Comparison of ENCODE assay signal across 17 cellular contexts in the genomic region with DNA sequence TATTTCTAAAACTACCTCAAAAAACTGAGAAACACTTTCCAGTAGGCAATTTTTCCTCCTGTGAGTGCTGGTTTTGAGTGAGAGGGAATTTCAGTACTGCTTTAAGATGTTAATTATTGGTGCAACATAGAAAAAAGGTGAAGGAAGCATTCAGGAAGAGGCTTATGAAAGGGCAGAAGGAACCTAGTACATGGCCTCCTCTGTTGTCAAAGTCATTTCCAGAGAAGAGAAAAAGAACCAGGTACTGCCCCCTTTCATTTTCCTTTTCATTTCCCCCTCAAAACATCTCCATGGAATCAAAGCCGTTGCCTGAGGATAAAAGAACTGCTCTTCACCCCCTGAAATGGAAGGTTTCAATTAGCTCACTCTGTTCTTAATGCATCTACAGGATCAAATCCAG. TPM values are rescaled to one million over a fixed set of nuclear protein-coding genes. Genes with fewer than 3 reads are reported as not detected.
DNase-seq lines count a peak whose midpoint lies in the region; ATAC-seq, FAIRE-seq and TF ChIP-seq lines count a peak whose summit lies in the region.
"Had no signal": no experiment of that assay in that cellular context is flagged by ENCODE, and none has a peak within 500 bp of the region (broad histone marks: within the 10 kb centered on the region; RNA-seq: fewer than 3 reads in every experiment).

No MANE protein-coding gene starts in this region.

- H3K36me3 ChIP-seq in right atrium auricular region (peaks cover 7% of the 10 kb centered on the region), hepatocyte (replicated peaks; ENCODE audit: insufficient read depth, low read depth) (peaks cover 4% of the 10 kb centered on the region), upper lobe of right lung (peaks cover 30% of the 10 kb centered on the region)

- TF ChIP-seq CTCF in right atrium auricular region (IDR thresholded peaks at IDR 0.05): no peak
- no peak for TF ChIP-seq CTCF in HL-60 (IDR thresholded peaks at IDR 0.05; ENCODE audit: insufficient read depth, low read length)
- TF ChIP-seq CTCF in hepatocyte (IDR thresholded peaks at IDR 0.05; ENCODE audit: poor library complexity): no peak
- TF ChIP-seq CTCF in upper lobe of right lung (IDR thresholded peaks at IDR 0.05): no peak

- DNase-seq in right atrium auricular region (ENCODE audit: low spot score) (no peak), left ventricle myocardium superior (no peak), HL-60 (ENCODE audit: low read depth in 1 of 2, low spot score in 1 of 2) (no peak), hepatocyte (ENCODE audit: low spot score) (no peak), upper lobe of right lung (no peak), HTR-8/SVneo (ENCODE audit: insufficient read length, low spot score) (no peak), ureter (ENCODE audit: low spot score) (no peak)
- DNase-seq: activated naive CD4-positive, alpha-beta T cell treated with anti-CD3 and anti-CD28 coated beads, Interleukin-2, amount 10 ng/mL, durations not matched to agents 7 days and 5 days; AML-193; cerebellar nuclear complex; immature natural killer cell; naive B cell; NCI-H1436; NK-92 treated with Interleukin-12 subunit alpha and Interleukin-12 subunit beta, amount 100 ng/mL, for 24 hours had no signal

- H3K9me3 ChIP-seq in right atrium auricular region: no peaks in the 10 kb centered on the region
- no peaks in the 10 kb centered on the region for H3K9me3 ChIP-seq in hepatocyte (ENCODE audit: low read depth)
- no peaks in the 10 kb centered on the region for H3K9me3 ChIP-seq in upper lobe of right lung

- ATAC-seq in left ventricle myocardium superior (no peak), upper lobe of right lung (no peak), GM21515 (IDR thresholded peaks at IDR 0.05; ENCODE audit: unreplicated experiment) (no peak)

- no peaks in the 10 kb centered on the region for H4K20me1 ChIP-seq in hepatocyte (ENCODE audit: insufficient read depth, poor library complexity, severe bottlenecking)

- H3K27ac ChIP-seq in right atrium auricular region (peak overlapping the region; percentile 75 to 85), HL-60 (replicated peaks) (peak overlapping the region; percentile 23; the same call in 1 of the 2 replicates), hepatocyte (peak overlapping the region; percentile 47), upper lobe of right lung (peak overlapping the region; percentile 52)

- no peaks in the 10 kb centered on the region for H3K79me2 ChIP-seq in hepatocyte

- no peaks in the 10 kb centered on the region for H3K9me2 ChIP-seq in hepatocyte (replicated peaks; ENCODE audit: insufficient read depth)

- H2AFZ ChIP-seq in hepatocyte: no peak overlapping the region

- H3K4me3 ChIP-seq in right atrium auricular region: no peak overlapping the region
- no peak overlapping the region for H3K4me3 ChIP-seq in HL-60 (replicated peaks; ENCODE audit: insufficient read depth, low read length)
- H3K4me3 ChIP-seq in hepatocyte: no peak overlapping the region
- no peak overlapping the region for H3K4me3 ChIP-seq in upper lobe of right lung

- intact Hi-C loops in left ventricle myocardium superior (cut with micrococcal nuclease): no loop called here
- intact Hi-C loops in upper lobe of right lung (cut with DNase I): no loop called here

- H3K4me2 ChIP-seq in hepatocyte: no peak overlapping the region

- H3K27me3 ChIP-seq in right atrium auricular region: no peaks in the 10 kb centered on the region
- no peaks in the 10 kb centered on the region for H3K27me3 ChIP-seq in HL-60 (ENCODE audit: insufficient read depth, poor library complexity, severe bottlenecking)
- H3K27me3 ChIP-seq in hepatocyte: no peaks in the 10 kb centered on the region
- no peaks in the 10 kb centered on the region for H3K27me3 ChIP-seq in upper lobe of right lung

- H3K4me1 ChIP-seq in right atrium auricular region (peaks cover 0 to 46% of the 10 kb centered on the region in 2 donors), hepatocyte (ENCODE audit: insufficient read depth) (no peaks in the 10 kb centered on the region), upper lobe of right lung (peaks cover 18% of the 10 kb centered on the region)

- FAIRE-seq in HTR-8/SVneo (lab: Jason Lieb, UNC): no peak

- 84% methylated on average over 1 of the region's 1 CpG for WGBS in hepatocyte (ENCODE audit: low lambda C conversion rate, missing lambda C conversion rate)

RNA-seq across cellular contexts. Expression of gene RARRES1, which starts 19.8 kb away (rescaled TPM):
- total RNA-seq in right atrium auricular region (100 to 1,000 TPM in 1 of 2 donors, 10 to 100 TPM in 1; 10.0 to 291 TPM), left ventricle myocardium superior (14.6 TPM), hepatocyte (73.1 and 90.3 TPM in 2 replicates), upper lobe of right lung (41.5 TPM), ureter (48.5 TPM)
- polyA plus RNA-seq in hepatocyte: 36.9 and 40.7 TPM in 2 replicates
- total RNA-seq: Daoy, HT1080 had no signal
- polyA plus RNA-seq: immature natural killer cell had no signal

RNA-seq across cellular contexts. Expression of gene LXN, which starts 40.0 kb away (rescaled TPM):
- total RNA-seq in right atrium auricular region (10 to 100 TPM in 1 of 2 donors, 1 to 10 TPM in 1; 7.3 to 20.5 TPM), left ventricle myocardium superior (3.3 TPM), hepatocyte (19.6 and 26.6 TPM in 2 replicates), upper lobe of right lung (20.9 TPM), ureter (18.2 TPM)
- 21.3 and 24.8 TPM in 2 replicates for polyA plus RNA-seq in hepatocyte
- total RNA-seq: Daoy, HT1080 had no signal

Comparison
In these comparisons a context has a peak if more than half of its experiments do, and no peak if none do; other contexts are left out.
1. H3K27ac ChIP-seq: peak in every context shown above with its lines; median percentile 80 in right atrium auricular region; 52 in upper lobe of right lung; 47 in hepatocyte; 23 in HL-60.